ENCODE assay signal across 1 cellular context in the genomic region with DNA sequence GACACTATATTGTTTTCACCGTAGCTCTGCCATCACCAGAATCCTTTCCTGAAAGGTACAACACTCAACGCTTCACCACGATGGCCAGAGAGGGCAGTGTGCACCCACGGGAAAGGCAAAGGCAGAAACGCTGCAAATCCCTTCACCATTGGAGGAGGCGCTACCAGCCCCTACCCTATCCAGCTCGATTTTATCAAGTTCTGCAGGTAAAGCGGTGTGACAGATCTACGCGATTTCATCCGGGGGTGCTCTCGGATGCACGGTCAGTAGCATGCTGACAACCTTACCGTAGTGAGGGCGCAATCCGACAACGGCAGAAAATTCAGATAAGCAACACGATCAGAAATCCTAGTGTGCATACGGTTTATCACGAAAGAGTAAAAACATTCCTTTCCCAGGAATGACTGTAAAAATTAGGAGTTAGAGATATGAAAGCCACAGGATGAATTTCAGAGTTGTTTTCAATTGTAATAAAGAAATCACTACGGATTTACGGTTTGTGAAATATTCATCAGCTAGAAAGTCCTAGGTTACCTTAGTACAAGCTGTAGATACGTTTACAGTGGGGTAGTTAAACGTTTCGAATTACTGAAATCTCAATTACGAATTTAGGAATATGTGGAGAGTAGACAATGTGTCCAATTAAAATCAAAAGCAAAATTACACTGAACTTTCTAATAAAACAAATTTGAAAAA.
A peak's percentile ranks its signal among the peaks of the same experiment; 100 is the strongest.
TF ChIP-seq lines count a peak whose summit lies in the region.

No MANE protein-coding gene starts in this region.

TF ChIP-seq in K562, 482 proteins besides CTCF, POLR2A, EP300 and RAD21 (continued from another document and continues in another):
- TF ChIP-seq, protein P1, sequence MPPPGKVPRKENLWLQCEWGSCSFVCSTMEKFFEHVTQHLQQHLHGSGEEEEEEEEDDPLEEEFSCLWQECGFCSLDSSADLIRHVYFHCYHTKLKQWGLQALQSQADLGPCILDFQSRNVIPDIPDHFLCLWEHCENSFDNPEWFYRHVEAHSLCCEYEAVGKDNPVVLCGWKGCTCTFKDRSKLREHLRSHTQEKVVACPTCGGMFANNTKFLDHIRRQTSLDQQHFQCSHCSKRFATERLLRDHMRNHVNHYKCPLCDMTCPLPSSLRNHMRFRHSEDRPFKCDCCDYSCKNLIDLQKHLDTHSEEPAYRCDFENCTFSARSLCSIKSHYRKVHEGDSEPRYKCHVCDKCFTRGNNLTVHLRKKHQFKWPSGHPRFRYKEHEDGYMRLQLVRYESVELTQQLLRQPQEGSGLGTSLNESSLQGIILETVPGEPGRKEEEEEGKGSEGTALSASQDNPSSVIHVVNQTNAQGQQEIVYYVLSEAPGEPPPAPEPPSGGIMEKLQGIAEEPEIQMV (tag; conservative IDR thresholded peaks at IDR 0.05; ENCODE audit: low read depth) = no peak
- TF ChIP-seq, protein P2, sequence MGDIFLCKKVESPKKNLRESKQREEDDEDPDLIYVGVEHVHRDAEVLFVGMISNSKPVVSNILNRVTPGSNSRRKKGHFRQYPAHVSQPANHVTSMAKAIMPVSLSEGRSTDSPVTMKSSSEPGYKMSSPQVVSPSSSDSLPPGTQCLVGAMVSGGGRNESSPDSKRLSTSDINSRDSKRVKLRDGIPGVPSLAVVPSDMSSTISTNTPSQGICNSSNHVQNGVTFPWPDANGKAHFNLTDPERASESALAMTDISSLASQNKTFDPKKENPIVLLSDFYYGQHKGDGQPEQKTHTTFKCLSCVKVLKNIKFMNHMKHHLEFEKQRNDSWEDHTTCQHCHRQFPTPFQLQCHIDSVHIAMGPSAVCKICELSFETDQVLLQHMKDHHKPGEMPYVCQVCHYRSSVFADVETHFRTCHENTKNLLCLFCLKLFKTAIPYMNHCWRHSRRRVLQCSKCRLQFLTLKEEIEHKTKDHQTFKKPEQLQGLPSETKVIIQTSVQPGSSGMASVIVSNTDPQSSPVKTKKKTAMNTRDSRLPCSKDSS (IDR thresholded peaks at IDR 0.05; ENCODE audit: low read depth, partially characterized antibody) = no peak
- TF ChIP-seq CC2D1A (IDR thresholded peaks at IDR 0.05) = peak; percentile 42; the same call in 1 of the 2 replicates
- 0 out of 2 replicates have a peak, but pooled peaks have one; percentile 38 for TF ChIP-seq LCOR (CRISPR knock-in tag; IDR thresholded peaks at IDR 0.05)
- no peak for TF ChIP-seq SIRT6 (IDR thresholded peaks at IDR 0.05; ENCODE audit: low read depth, low read length)
- TF ChIP-seq ARID2 (IDR thresholded peaks at IDR 0.05) = peak; percentile 42; the same call in 1 of the 2 replicates
- TF ChIP-seq, protein P3, sequence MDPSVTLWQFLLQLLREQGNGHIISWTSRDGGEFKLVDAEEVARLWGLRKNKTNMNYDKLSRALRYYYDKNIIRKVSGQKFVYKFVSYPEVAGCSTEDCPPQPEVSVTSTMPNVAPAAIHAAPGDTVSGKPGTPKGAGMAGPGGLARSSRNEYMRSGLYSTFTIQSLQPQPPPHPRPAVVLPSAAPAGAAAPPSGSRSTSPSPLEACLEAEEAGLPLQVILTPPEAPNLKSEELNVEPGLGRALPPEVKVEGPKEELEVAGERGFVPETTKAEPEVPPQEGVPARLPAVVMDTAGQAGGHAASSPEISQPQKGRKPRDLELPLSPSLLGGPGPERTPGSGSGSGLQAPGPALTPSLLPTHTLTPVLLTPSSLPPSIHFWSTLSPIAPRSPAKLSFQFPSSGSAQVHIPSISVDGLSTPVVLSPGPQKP (CRISPR knock-in tag; IDR thresholded peaks at IDR 0.05) = no peak
- no peak for TF ChIP-seq ZNF282 (CRISPR knock-in tag; IDR thresholded peaks at IDR 0.05)
- TF ChIP-seq SOX6 (IDR thresholded peaks at IDR 0.05) = peak; percentile 34; the same call in 1 of the 2 replicates
- TF ChIP-seq MXI1 (IDR thresholded peaks at IDR 0.05; ENCODE audit: low read depth, low read length) = no peak
- TF ChIP-seq KLF16 (IDR thresholded peaks at IDR 0.05) = peak; percentile 58; the same call in 1 of the 2 replicates
- no peak for TF ChIP-seq POLR3G (IDR thresholded peaks at IDR 0.05; ENCODE audit: extremely low read depth, insufficient read length, insufficient replicate concordance)
- TF ChIP-seq GABPB1 (CRISPR knock-in tag; IDR thresholded peaks at IDR 0.05) = 0 out of 2 replicates have a peak, but pooled peaks have one; percentile 29
- TF ChIP-seq HMGN3 (IDR thresholded peaks at IDR 0.05; ENCODE audit: borderline replicate concordance, extremely low read depth, insufficient read length, low read depth, low read length) = no peak
- TF ChIP-seq OTX1 (CRISPR knock-in tag; IDR thresholded peaks at IDR 0.05) = no peak
- TF ChIP-seq DPF2 (IDR thresholded peaks at IDR 0.05) = peak; percentile 58; the same call in 1 of the 2 replicates
- no peak for TF ChIP-seq CHD1 (IDR thresholded peaks at IDR 0.05; ENCODE audit: low read length)
- TF ChIP-seq ZNF79 (CRISPR knock-in tag; IDR thresholded peaks at IDR 0.05; ENCODE audit: low read depth) = no peak
- TF ChIP-seq STAG1 (CRISPR knock-in tag; IDR thresholded peaks at IDR 0.05; ENCODE audit: borderline replicate concordance) = peak; percentile 96
- TF ChIP-seq, protein P4, sequence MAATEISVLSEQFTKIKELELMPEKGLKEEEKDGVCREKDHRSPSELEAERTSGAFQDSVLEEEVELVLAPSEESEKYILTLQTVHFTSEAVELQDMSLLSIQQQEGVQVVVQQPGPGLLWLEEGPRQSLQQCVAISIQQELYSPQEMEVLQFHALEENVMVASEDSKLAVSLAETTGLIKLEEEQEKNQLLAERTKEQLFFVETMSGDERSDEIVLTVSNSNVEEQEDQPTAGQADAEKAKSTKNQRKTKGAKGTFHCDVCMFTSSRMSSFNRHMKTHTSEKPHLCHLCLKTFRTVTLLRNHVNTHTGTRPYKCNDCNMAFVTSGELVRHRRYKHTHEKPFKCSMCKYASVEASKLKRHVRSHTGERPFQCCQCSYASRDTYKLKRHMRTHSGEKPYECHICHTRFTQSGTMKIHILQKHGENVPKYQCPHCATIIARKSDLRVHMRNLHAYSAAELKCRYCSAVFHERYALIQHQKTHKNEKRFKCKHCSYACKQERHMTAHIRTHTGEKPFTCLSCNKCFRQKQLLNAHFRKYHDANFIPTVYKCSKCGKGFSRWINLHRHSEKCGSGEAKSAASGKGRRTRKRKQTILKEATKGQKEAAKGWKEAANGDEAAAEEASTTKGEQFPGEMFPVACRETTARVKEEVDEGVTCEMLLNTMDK (IDR thresholded peaks at IDR 0.05; ENCODE audit: borderline replicate concordance, insufficient read depth, low read depth, low read length, poor library complexity, severe bottlenecking) = peak; percentile 9
- TF ChIP-seq, protein P5, sequence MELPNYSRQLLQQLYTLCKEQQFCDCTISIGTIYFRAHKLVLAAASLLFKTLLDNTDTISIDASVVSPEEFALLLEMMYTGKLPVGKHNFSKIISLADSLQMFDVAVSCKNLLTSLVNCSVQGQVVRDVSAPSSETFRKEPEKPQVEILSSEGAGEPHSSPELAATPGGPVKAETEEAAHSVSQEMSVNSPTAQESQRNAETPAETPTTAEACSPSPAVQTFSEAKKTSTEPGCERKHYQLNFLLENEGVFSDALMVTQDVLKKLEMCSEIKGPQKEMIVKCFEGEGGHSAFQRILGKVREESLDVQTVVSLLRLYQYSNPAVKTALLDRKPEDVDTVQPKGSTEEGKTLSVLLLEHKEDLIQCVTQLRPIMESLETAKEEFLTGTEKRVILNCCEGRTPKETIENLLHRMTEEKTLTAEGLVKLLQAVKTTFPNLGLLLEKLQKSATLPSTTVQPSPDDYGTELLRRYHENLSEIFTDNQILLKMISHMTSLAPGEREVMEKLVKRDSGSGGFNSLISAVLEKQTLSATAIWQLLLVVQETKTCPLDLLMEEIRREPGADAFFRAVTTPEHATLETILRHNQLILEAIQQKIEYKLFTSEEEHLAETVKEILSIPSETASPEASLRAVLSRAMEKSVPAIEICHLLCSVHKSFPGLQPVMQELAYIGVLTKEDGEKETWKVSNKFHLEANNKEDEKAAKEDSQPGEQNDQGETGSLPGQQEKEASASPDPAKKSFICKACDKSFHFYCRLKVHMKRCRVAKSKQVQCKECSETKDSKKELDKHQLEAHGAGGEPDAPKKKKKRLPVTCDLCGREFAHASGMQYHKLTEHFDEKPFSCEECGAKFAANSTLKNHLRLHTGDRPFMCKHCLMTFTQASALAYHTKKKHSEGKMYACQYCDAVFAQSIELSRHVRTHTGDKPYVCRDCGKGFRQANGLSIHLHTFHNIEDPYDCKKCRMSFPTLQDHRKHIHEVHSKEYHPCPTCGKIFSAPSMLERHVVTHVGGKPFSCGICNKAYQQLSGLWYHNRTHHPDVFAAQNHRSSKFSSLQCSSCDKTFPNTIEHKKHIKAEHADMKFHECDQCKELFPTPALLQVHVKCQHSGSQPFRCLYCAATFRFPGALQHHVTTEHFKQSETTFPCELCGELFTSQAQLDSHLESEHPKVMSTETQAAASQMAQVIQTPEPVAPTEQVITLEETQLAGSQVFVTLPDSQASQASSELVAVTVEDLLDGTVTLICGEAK (IDR thresholded peaks at IDR 0.05) = 0 out of 2 replicates have a peak, but pooled peaks have one; percentile 52
- TF ChIP-seq, protein P5 (CRISPR knock-in tag; IDR thresholded peaks at IDR 0.05) = no peak
- no peak for TF ChIP-seq BACH1 (tag; IDR thresholded peaks at IDR 0.05)
- TF ChIP-seq, protein P6, sequence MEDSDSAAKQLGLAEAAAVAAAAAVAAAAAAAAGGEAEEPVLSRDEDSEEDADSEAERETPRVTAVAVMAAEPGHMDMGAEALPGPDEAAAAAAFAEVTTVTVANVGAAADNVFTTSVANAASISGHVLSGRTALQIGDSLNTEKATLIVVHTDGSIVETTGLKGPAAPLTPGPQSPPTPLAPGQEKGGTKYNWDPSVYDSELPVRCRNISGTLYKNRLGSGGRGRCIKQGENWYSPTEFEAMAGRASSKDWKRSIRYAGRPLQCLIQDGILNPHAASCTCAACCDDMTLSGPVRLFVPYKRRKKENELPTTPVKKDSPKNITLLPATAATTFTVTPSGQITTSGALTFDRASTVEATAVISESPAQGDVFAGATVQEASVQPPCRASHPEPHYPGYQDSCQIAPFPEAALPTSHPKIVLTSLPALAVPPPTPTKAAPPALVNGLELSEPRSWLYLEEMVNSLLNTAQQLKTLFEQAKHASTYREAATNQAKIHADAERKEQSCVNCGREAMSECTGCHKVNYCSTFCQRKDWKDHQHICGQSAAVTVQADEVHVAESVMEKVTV (CRISPR knock-in tag; IDR thresholded peaks at IDR 0.05) = peak; percentile 54
- TF ChIP-seq FOXP1 (CRISPR knock-in tag; IDR thresholded peaks at IDR 0.05) = no peak
- no peak for TF ChIP-seq YBX1 (IDR thresholded peaks at IDR 0.05)
- 0 out of 2 replicates have a peak, but pooled peaks have one; percentile 55 for TF ChIP-seq MTA3 (IDR thresholded peaks at IDR 0.05; ENCODE audit: borderline replicate concordance)
- TF ChIP-seq, protein P7, sequence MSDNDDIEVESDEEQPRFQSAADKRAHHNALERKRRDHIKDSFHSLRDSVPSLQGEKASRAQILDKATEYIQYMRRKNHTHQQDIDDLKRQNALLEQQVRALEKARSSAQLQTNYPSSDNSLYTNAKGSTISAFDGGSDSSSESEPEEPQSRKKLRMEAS (CRISPR knock-in tag; IDR thresholded peaks at IDR 0.05) = no peak
- no peak for TF ChIP-seq CBX3 (IDR thresholded peaks at IDR 0.05; ENCODE audit: borderline replicate concordance in 1 of 2, low read length in 2 of 2)
- TF ChIP-seq, protein P8, sequence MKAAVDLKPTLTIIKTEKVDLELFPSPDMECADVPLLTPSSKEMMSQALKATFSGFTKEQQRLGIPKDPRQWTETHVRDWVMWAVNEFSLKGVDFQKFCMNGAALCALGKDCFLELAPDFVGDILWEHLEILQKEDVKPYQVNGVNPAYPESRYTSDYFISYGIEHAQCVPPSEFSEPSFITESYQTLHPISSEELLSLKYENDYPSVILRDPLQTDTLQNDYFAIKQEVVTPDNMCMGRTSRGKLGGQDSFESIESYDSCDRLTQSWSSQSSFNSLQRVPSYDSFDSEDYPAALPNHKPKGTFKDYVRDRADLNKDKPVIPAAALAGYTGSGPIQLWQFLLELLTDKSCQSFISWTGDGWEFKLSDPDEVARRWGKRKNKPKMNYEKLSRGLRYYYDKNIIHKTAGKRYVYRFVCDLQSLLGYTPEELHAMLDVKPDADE (conservative IDR thresholded peaks at IDR 0.05; ENCODE audit: control insufficient read depth, low read depth, low read length) = no peak
- TF ChIP-seq NRF1 (conservative IDR thresholded peaks at IDR 0.05 in 1 of 2, IDR thresholded peaks at IDR 0.05 in 1 of 2) = peak in 1 of 2 experiments; percentile 27; a peak in 1 of 4 replicates
- peak; percentile 93 for TF ChIP-seq XRCC5 (IDR thresholded peaks at IDR 0.05; ENCODE audit: low read depth, low read length)
- 0 out of 2 replicates have a peak, but pooled peaks have one; percentile 15 for TF ChIP-seq ARID1B (IDR thresholded peaks at IDR 0.05)
- no peak for TF ChIP-seq CBX8 (IDR thresholded peaks at IDR 0.05; ENCODE audit: borderline replicate concordance, extremely low read depth, low read depth, low read length, poor library complexity, severe bottlenecking)
- TF ChIP-seq BHLHE40 (IDR thresholded peaks at IDR 0.05; ENCODE audit: low read length) = no peak
- peak; percentile 57 for TF ChIP-seq SMC3 (conservative IDR thresholded peaks at IDR 0.05; ENCODE audit: insufficient read depth, low read depth, low read length)
- peak in 1 of 2 experiments; percentile 66; a peak in 2 of 4 replicates for TF ChIP-seq RCOR1 (IDR thresholded peaks at IDR 0.05; ENCODE audit: borderline replicate concordance in 1 of 2, low read depth in 2 of 2, low read length in 2 of 2)
- no peak for TF ChIP-seq ZNF668 (CRISPR knock-in tag; IDR thresholded peaks at IDR 0.05)
- peak; percentile 58 for TF ChIP-seq ATF7 (IDR thresholded peaks at IDR 0.05)
- TF ChIP-seq ZNF764 (CRISPR knock-in tag; IDR thresholded peaks at IDR 0.05; ENCODE audit: low read depth) = no peak
- TF ChIP-seq NCOA6 (IDR thresholded peaks at IDR 0.05) = no peak
- peak; percentile 47; the same call in 1 of the 2 replicates for TF ChIP-seq GATA2 (CRISPR knock-in tag; IDR thresholded peaks at IDR 0.05)
- TF ChIP-seq FOXA3 (CRISPR knock-in tag; conservative IDR thresholded peaks at IDR 0.05 in 1 of 2, IDR thresholded peaks at IDR 0.05 in 1 of 2) = no peak
